12 cellular contexts compared by ENCODE assay signal in genomic region chr11:69137148-69137844, GRCh38. TPM values are rescaled to one million over a fixed set of nuclear protein-coding genes. Genes with fewer than 3 reads are reported as not detected.
"Had no signal": no experiment of that assay in that cellular context is flagged by ENCODE, and none has a peak within 500 bp of the region (broad histone marks: within the 10 kb centered on the region; RNA-seq: fewer than 3 reads in every experiment).

No MANE protein-coding gene starts in this region.

- DNase-seq: activated CD8-positive, alpha-beta memory T cell treated with anti-CD3 and anti-CD28 coated beads for 24 hours; activated naive CD4-positive, alpha-beta T cell treated with anti-CD3 and anti-CD28 coated beads, Interleukin-2, amount 50 U/mL, for 16 hours; adrenal gland; erythroblast; midbrain; naive B cell; T-helper 17 cell had no signal

- H3K36me3 Mint-ChIP-seq: stimulated activated effector memory CD8-positive, alpha-beta T cell treated with anti-CD3 and anti-CD28 coated beads, Interleukin-12 subunit alpha, Interleukin-12 subunit beta, amount 100 ng/mL, for 72 hours had no signal

- H3K27ac ChIP-seq: adrenal gland, hepatocyte, tibial artery had no signal

- H3K4me3 Mint-ChIP-seq: dendritic cell treated with granulocyte-macrophage colony-stimulating factor and Interleukin-4, amounts not matched to agents 40 ng/mL and 50 ng/mL, for 4 days; stimulated activated effector memory CD8-positive, alpha-beta T cell treated with anti-CD3 and anti-CD28 coated beads, Interleukin-12 subunit alpha, Interleukin-12 subunit beta, amount 100 ng/mL, for 72 hours; T-helper 17 cell had no signal

- ATAC-seq: stimulated activated effector memory CD8-positive, alpha-beta T cell treated with anti-CD3 and anti-CD28 coated beads, Interleukin-12 subunit alpha, Interleukin-12 subunit beta, amount 100 ng/mL, for 72 hours; T-helper 17 cell had no signal

- H3K27ac Mint-ChIP-seq: dendritic cell treated with granulocyte-macrophage colony-stimulating factor and Interleukin-4, amounts not matched to agents 40 ng/mL and 50 ng/mL, for 4 days; naive B cell; stimulated activated effector memory CD8-positive, alpha-beta T cell treated with anti-CD3 and anti-CD28 coated beads, Interleukin-12 subunit alpha, Interleukin-12 subunit beta, amount 100 ng/mL, for 72 hours had no signal

- H3K4me1 Mint-ChIP-seq: T-helper 17 cell had no signal

- H3K27me3 Mint-ChIP-seq: dendritic cell treated with granulocyte-macrophage colony-stimulating factor and Interleukin-4, amounts not matched to agents 40 ng/mL and 50 ng/mL, for 4 days; naive B cell; T-helper 17 cell had no signal

RNA-seq across cellular contexts. Expression of gene SMIM38, which starts 18.4 kb away (rescaled TPM):
- total RNA-seq: kidney epithelial cell had no signal
